Comparison of ENCODE assay signal across 12 cellular contexts in the genomic region with DNA sequence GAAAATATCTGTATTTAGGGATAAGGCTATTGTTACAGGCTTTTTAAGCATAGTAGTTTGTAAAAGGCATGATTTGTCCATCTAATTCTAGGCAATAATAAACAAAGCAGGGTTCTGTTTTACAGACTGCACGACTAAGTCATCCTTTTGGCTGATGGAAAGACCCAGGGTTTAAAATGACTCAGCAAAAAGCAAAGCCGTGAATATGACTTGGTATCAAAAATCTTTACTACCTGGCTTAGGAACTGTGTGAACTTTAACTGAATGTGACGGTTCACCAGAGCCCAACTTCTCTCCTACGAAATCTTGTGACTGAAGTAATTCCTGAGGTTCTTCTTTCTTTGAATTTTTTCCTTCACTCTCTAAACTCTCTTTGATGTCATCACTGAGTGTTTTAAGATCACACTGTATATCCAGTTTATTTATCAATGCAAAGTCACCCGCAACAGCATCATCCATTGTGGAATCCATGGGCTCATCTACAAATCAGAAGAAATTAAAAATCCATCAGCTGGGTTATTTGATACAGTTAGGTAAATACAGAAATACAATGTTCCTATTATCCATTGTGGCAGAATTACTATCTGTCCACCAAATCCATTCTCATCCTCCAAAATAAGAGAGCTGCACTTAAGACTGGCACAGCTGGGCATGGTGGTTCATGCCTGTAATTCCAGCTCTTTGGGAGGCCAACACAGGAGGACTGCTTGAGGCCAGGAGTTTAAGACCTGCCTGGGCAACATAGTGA. TPM values are rescaled to one million over a fixed set of nuclear protein-coding genes. Genes with fewer than 3 reads are reported as not detected.
DNase-seq lines count a peak whose midpoint lies in the region; ATAC-seq and TF ChIP-seq lines count a peak whose summit lies in the region.
"Had no signal": no experiment of that assay in that cellular context is flagged by ENCODE, and none has a peak within 500 bp of the region (broad histone marks: within the 10 kb centered on the region; RNA-seq: fewer than 3 reads in every experiment).

No MANE protein-coding gene starts in this region.

- POLR2A ChIA-PET in CD8-positive, alpha-beta memory T cell (lab: Charles Lee) = no interaction called here

- peak overlapping the region; percentile 1 for H3K27ac Mint-ChIP-seq in activated CD4-positive, alpha-beta T cell treated with anti-CD3 and anti-CD28 coated beads, Interleukin-2, amount 10 ng/mL, durations not matched to agents 24 days and 14 days
- H3K27ac Mint-ChIP-seq in CD8-positive, alpha-beta memory T cell = peak overlapping the region in 2 of 8 donors; percentile 14 to 70

- peak overlapping the region in 3 of 4 donors; percentile 35 to 57 (median 55) for H3K27ac ChIP-seq in gastrocnemius medialis
- no peak overlapping the region for H3K27ac ChIP-seq in CD8-positive, alpha-beta memory T cell (ENCODE audit: low read depth, low read length)

- no peaks in the 10 kb centered on the region for H3K27me3 ChIP-seq in gastrocnemius medialis
- no peaks in the 10 kb centered on the region for H3K27me3 ChIP-seq in CD8-positive, alpha-beta memory T cell (ENCODE audit: insufficient read depth, low read length, poor library complexity, severe bottlenecking)
- H3K27me3 ChIP-seq: gastroesophageal sphincter, transverse colon had no signal

- no peaks in the 10 kb centered on the region for H3K27me3 Mint-ChIP-seq in activated CD4-positive, alpha-beta T cell treated with anti-CD3 and anti-CD28 coated beads, Interleukin-2, amount 10 ng/mL, durations not matched to agents 24 days and 14 days
- H3K27me3 Mint-ChIP-seq in CD8-positive, alpha-beta memory T cell = no peaks in the 10 kb centered on the region
- H3K27me3 Mint-ChIP-seq: CD4-positive, CD25-positive, alpha-beta regulatory T cell had no signal

- H3K4me1 Mint-ChIP-seq in activated CD4-positive, alpha-beta T cell treated with anti-CD3 and anti-CD28 coated beads, Interleukin-2, amount 10 ng/mL, durations not matched to agents 24 days and 14 days = peaks cover 6% of the 10 kb centered on the region
- peaks cover 8 to 9% (median 8%) of the 10 kb centered on the region in 3 donors for H3K4me1 Mint-ChIP-seq in CD8-positive, alpha-beta memory T cell

- no peak for DNase-seq in activated CD4-positive, alpha-beta T cell treated with anti-CD3 and anti-CD28 coated beads, Interleukin-2, amount 10 ng/mL, durations not matched to agents 24 days and 14 days
- no peak for DNase-seq in activated CD4-positive, alpha-beta T cell treated with anti-CD3 and anti-CD28 coated beads for 48 hours
- DNase-seq in cardiac fibroblast (ENCODE audit: low read depth in 2 of 2) (peak; percentile 26 to 59), gastrocnemius medialis (no peak), NCI-H187 treated with DMSO at 0.1 percent for 48 hours (lab: John Stamatoyannopoulos, UW) (no peak), NCI-H187 (lab: John Stamatoyannopoulos, UW) (no peak)
- DNase-seq in CD8-positive, alpha-beta memory T cell = no peak
- DNase-seq: activated CD8-positive, alpha-beta memory T cell treated with anti-CD3 and anti-CD28 coated beads, Interleukin-2, amount 50 U/mL, for 4 hours; transverse colon had no signal

- intact Hi-C loops in activated CD4-positive, alpha-beta T cell treated with anti-CD3 and anti-CD28 coated beads, Interleukin-2, amount 10 ng/mL, durations not matched to agents 24 days and 14 days (cut with micrococcal nuclease) = no loop called here
- intact Hi-C loops in gastrocnemius medialis (cut with DNase I; ENCODE audit: low total_unique reads) = no loop called here

- H3K4me3 ChIP-seq in cardiac fibroblast (replicated peaks in 1 of 2; ENCODE audit: low read depth in 2 of 2, low read length in 2 of 2) (no peak overlapping the region), gastrocnemius medialis (no peak overlapping the region)
- H3K4me3 ChIP-seq in CD8-positive, alpha-beta memory T cell (ENCODE audit: low read length) = no peak overlapping the region
- H3K4me3 ChIP-seq: gastroesophageal sphincter, transverse colon had no signal

- CTCF ChIA-PET in CD8-positive, alpha-beta memory T cell (lab: Charles Lee) = interaction anchor here (1.0 to 2.0 kb wide), 2 partner anchors 10 to 17 kb away, joined by 4 to 10 read pairs; partner anchors contain the start of gene ATE1

- no peak for TF ChIP-seq POLR2A in gastrocnemius medialis (IDR thresholded peaks at IDR 0.05)

- no peak overlapping the region for H3K4me3 Mint-ChIP-seq in activated CD4-positive, alpha-beta T cell treated with anti-CD3 and anti-CD28 coated beads, Interleukin-2, amount 10 ng/mL, durations not matched to agents 24 days and 14 days
- H3K4me3 Mint-ChIP-seq in CD8-positive, alpha-beta memory T cell = no peak overlapping the region

- in situ Hi-C loops in gastrocnemius medialis (cut with MboI; ENCODE audit: low sequenced_read_pairs in 4 of 4) = loop anchor here in 1 of 4 donors (25.0 kb wide), 1 partner anchor 974 kb away; no protein-coding TSS in a partner anchor

- H3K9me3 ChIP-seq in gastrocnemius medialis = no peaks in the 10 kb centered on the region
- no peaks in the 10 kb centered on the region for H3K9me3 ChIP-seq in CD8-positive, alpha-beta memory T cell (ENCODE audit: low read length)
- H3K9me3 ChIP-seq: gastroesophageal sphincter, transverse colon had no signal

- peaks cover 17 to 21% of the 10 kb centered on the region in 2 donors for H3K4me1 ChIP-seq in gastrocnemius medialis
- no peaks in the 10 kb centered on the region for H3K4me1 ChIP-seq in CD8-positive, alpha-beta memory T cell (ENCODE audit: insufficient read depth, low read length)

- H3K36me3 Mint-ChIP-seq in activated CD4-positive, alpha-beta T cell treated with anti-CD3 and anti-CD28 coated beads, Interleukin-2, amount 10 ng/mL, durations not matched to agents 24 days and 14 days (ENCODE audit: low read depth) = peaks cover 44% of the 10 kb centered on the region
- peaks cover 0 to 59% (median 15%) of the 10 kb centered on the region in 3 donors for H3K36me3 Mint-ChIP-seq in CD8-positive, alpha-beta memory T cell

- peaks cover 0 to 43% of the 10 kb centered on the region in 2 donors for H3K36me3 ChIP-seq in gastrocnemius medialis
- H3K36me3 ChIP-seq in CD8-positive, alpha-beta memory T cell (ENCODE audit: insufficient read depth, low read length) = peaks cover 5% of the 10 kb centered on the region

- ATAC-seq in HG02870 (IDR thresholded peaks at IDR 0.05; ENCODE audit: unreplicated experiment) (peak; percentile 74), gastrocnemius medialis (peak in 1 of 2 donors; percentile 40)
- ATAC-seq: gastroesophageal sphincter had no signal

- H3K9me3 Mint-ChIP-seq in activated CD4-positive, alpha-beta T cell treated with anti-CD3 and anti-CD28 coated beads, Interleukin-2, amount 10 ng/mL, durations not matched to agents 24 days and 14 days = no peaks in the 10 kb centered on the region
- no peaks in the 10 kb centered on the region for H3K9me3 Mint-ChIP-seq in CD8-positive, alpha-beta memory T cell
- H3K9me3 Mint-ChIP-seq: CD4-positive, CD25-positive, alpha-beta regulatory T cell had no signal

- no peak for TF ChIP-seq CTCF in cardiac fibroblast (IDR thresholded peaks at IDR 0.05; ENCODE audit: low read depth, low read length)
- TF ChIP-seq CTCF in gastrocnemius medialis (IDR thresholded peaks at IDR 0.05 in 4 of 5, conservative IDR thresholded peaks at IDR 0.05 in 1 of 5) = no peak

RNA-seq across cellular contexts. Expression of gene ATE1, which starts 17.0 kb away (rescaled TPM):
- total RNA-seq in activated CD4-positive, alpha-beta T cell treated with anti-CD3 and anti-CD28 coated beads, Interleukin-2, amount 10 ng/mL, durations not matched to agents 24 days and 14 days = 39.0 and 39.1 TPM in 2 replicates
- 10 to 100 TPM; 34.3 to 57.6 (median 39.4) TPM for total RNA-seq in gastrocnemius medialis
- total RNA-seq in CD8-positive, alpha-beta memory T cell = 10 to 100 TPM; 32.0 to 34.2 TPM
- 24.8 TPM for polyA plus RNA-seq in CD8-positive, alpha-beta memory T cell

Comparison
In these comparisons a context has a peak if more than half of its experiments do, and no peak if none do; other contexts are left out.
1. DNase-seq: peak in cardiac fibroblast (2 of 2); none in activated CD4-positive, alpha-beta T cell treated with anti-CD3 and anti-CD28 coated beads, Interleukin-2, amount 10 ng/mL, durations not matched to agents 24 days and 14 days (single experiment), activated CD4-positive, alpha-beta T cell treated with anti-CD3 and anti-CD28 coated beads for 48 hours (single experiment), gastrocnemius medialis (0 of 2), NCI-H187 treated with DMSO at 0.1 percent for 48 hours (single experiment), NCI-H187 (0 of 2) and CD8-positive, alpha-beta memory T cell (0 of 5).